ENCODE assay signal across 26 cellular contexts in genomic region chr20:32635764-32636163, GRCh38. TPM values are rescaled to one million over a fixed set of nuclear protein-coding genes. Genes with fewer than 3 reads are reported as not detected.
DNase-seq lines count a peak whose midpoint lies in the region; ATAC-seq and TF ChIP-seq lines count a peak whose summit lies in the region.
"Had no signal": no experiment of that assay in that cellular context is flagged by ENCODE, and none has a peak within 500 bp of the region (broad histone marks: within the 10 kb centered on the region; RNA-seq: fewer than 3 reads in every experiment).

No MANE protein-coding gene starts in this region.

- WGBS in endodermal cell (ENCODE audit: insufficient coverage in 1 of 2, insufficient read length in 1 of 2), 2 experiments, result 86 to 89% methylated on average over 3 to 8 of the region's 8 CpGs

- no peaks in the 10 kb centered on the region for H4K20me1 ChIP-seq in osteoblast (ENCODE audit: insufficient read depth, low read length)

- H3K4me1 Mint-ChIP-seq in endodermal cell, result peaks cover 43% of the 10 kb centered on the region

- peak; percentile 38 for DNase-seq in NCI-H2227 (lab: John Stamatoyannopoulos, UW; ENCODE audit: unreplicated experiment)
- DNase-seq in NCI-H2227 treated with DMSO at 0.1 percent for 48 hours (lab: John Stamatoyannopoulos, UW), result no peak
- DNase-seq in SJSA1 (ENCODE audit: low read depth in 1 of 2, low spot score in 2 of 2), result peak; percentile 76 to 83
- DNase-seq in endodermal cell, result peak; percentile 40
- DNase-seq in osteoblast (ENCODE audit: insufficient read length, low spot score, missing footprints), result peak; percentile 87
- no peak for DNase-seq in tibial artery
- DNase-seq in left cardiac atrium, result no peak
- DNase-seq: 8988T; activated CD4-positive, alpha-beta T cell treated with anti-CD3 and anti-CD28 coated beads, Interleukin-2, amount 50 U/mL, for 4 hours; activated CD8-positive, alpha-beta memory T cell treated with anti-CD3 and anti-CD28 coated beads, Interleukin-2, amount 50 U/mL, for 48 hours; DMS79; foreskin melanocyte; KBM-7; kidney; NCI-H1694 treated with DMSO at 0.1 percent for 48 hours; NCI-H446 treated with DMSO at 0.1 percent for 48 hours; nucleus accumbens; stimulated activated CD4-positive, alpha-beta T cell treated with anti-CD3 and anti-CD28 coated beads, Interleukin-4, amount 100 ng/mL, for 4 hours; stimulated activated naive CD8-positive, alpha-beta T cell treated with anti-CD3 and anti-CD28 coated beads, Interleukin-15, Interleukin-2, amounts not matched to agents 100 U/mL and 50 U/mL, for 24 hours; thyroid gland had no signal

- peaks cover 57% of the 10 kb centered on the region for H3K4me1 ChIP-seq in SJSA1 (replicated peaks)
- H3K4me1 ChIP-seq in endodermal cell (ENCODE audit: control insufficient read depth, insufficient read depth, low read length), result peaks cover 11% of the 10 kb centered on the region
- peaks cover 8% of the 10 kb centered on the region for H3K4me1 ChIP-seq in osteoblast (ENCODE audit: insufficient read depth, low read length)
- H3K4me1 ChIP-seq in tibial artery, result no peaks in the 10 kb centered on the region
- H3K4me1 ChIP-seq: thyroid gland had no signal

- H3K27ac ChIP-seq in SJSA1, result peak overlapping the region; percentile 76
- H3K27ac ChIP-seq in endodermal cell (ENCODE audit: low read depth, low read length), result no peak overlapping the region
- H3K27ac ChIP-seq in osteoblast (ENCODE audit: low read depth, low read length), result no peak overlapping the region
- H3K27ac ChIP-seq in tibial artery, result no peak overlapping the region
- H3K27ac ChIP-seq: SK-N-MC, thyroid gland had no signal

- ATAC-seq in GM18517 (IDR thresholded peaks at IDR 0.05; ENCODE audit: unreplicated experiment), result no peak
- ATAC-seq in left cardiac atrium, result no peak
- ATAC-seq: WTC11 had no signal

- no peaks in the 10 kb centered on the region for H3K79me2 ChIP-seq in osteoblast (ENCODE audit: insufficient read depth, low read length)

- no peaks in the 10 kb centered on the region for H3K27me3 ChIP-seq in SJSA1 (replicated peaks)
- H3K27me3 ChIP-seq in endodermal cell (ENCODE audit: control insufficient read depth, insufficient read depth, low read length, poor library complexity, severe bottlenecking), result no peaks in the 10 kb centered on the region
- H3K27me3 ChIP-seq in osteoblast (ENCODE audit: insufficient read depth, low read length), result peaks cover 16% of the 10 kb centered on the region
- H3K27me3 ChIP-seq in tibial artery, result no peaks in the 10 kb centered on the region
- H3K27me3 ChIP-seq: thyroid gland had no signal

- no peak overlapping the region for H3K4me2 ChIP-seq in osteoblast (ENCODE audit: insufficient read depth, low read length)

- H3K27ac Mint-ChIP-seq in endodermal cell, result no peak overlapping the region
- H3K27ac Mint-ChIP-seq: WTC11 had no signal

- no peak overlapping the region for H3K4me3 Mint-ChIP-seq in endodermal cell
- H3K4me3 Mint-ChIP-seq: WTC11 had no signal

- no peaks in the 10 kb centered on the region for H3K36me3 Mint-ChIP-seq in endodermal cell (ENCODE audit: low read depth)
- H3K36me3 Mint-ChIP-seq: WTC11 had no signal

- intact Hi-C loops in tibial artery (cut with DNase I; ENCODE audit: low total_unique reads), result no loop called here
- intact Hi-C loops in left cardiac atrium (cut with DNase I), result no loop called here

- peaks cover 1% of the 10 kb centered on the region for H3K27me3 Mint-ChIP-seq in endodermal cell (ENCODE audit: insufficient read depth)

- no peak overlapping the region for H3K4me3 ChIP-seq in SJSA1
- H3K4me3 ChIP-seq in endodermal cell (ENCODE audit: low read length), result no peak overlapping the region
- no peak overlapping the region for H3K4me3 ChIP-seq in osteoblast (ENCODE audit: insufficient read depth, low read length)
- no peak overlapping the region for H3K4me3 ChIP-seq in tibial artery
- H3K4me3 ChIP-seq: SK-N-MC, thyroid gland had no signal

- H3K36me3 ChIP-seq in SJSA1 (no peaks in the 10 kb centered on the region), endodermal cell (ENCODE audit: control insufficient read depth, insufficient read depth, low read length) (no peaks in the 10 kb centered on the region), osteoblast (ENCODE audit: insufficient read depth, low read length) (no peaks in the 10 kb centered on the region), tibial artery (no peaks in the 10 kb centered on the region)
- H3K36me3 ChIP-seq: thyroid gland had no signal

- H3K9me3 Mint-ChIP-seq in endodermal cell, result no peaks in the 10 kb centered on the region
- H3K9me3 Mint-ChIP-seq: WTC11 had no signal

- no peak overlapping the region for H2AFZ ChIP-seq in osteoblast (ENCODE audit: low read length)

- no peak overlapping the region for H3K9ac ChIP-seq in endodermal cell (ENCODE audit: extremely low read depth, low read length, poor library complexity, severe bottlenecking)

- no peak for TF ChIP-seq CTCF in endodermal cell (conservative IDR thresholded peaks at IDR 0.05)
- TF ChIP-seq CTCF in osteoblast (IDR thresholded peaks at IDR 0.05; ENCODE audit: extremely low read depth, low read depth, low read length), result no peak
- no peak for TF ChIP-seq CTCF in tibial artery (IDR thresholded peaks at IDR 0.05)

- H3K9me3 ChIP-seq in SJSA1 (replicated peaks) (no peaks in the 10 kb centered on the region), endodermal cell (ENCODE audit: control insufficient read depth, low read length) (no peaks in the 10 kb centered on the region), osteoblast (ENCODE audit: low read depth, low read length) (no peaks in the 10 kb centered on the region), tibial artery (no peaks in the 10 kb centered on the region)
- H3K9me3 ChIP-seq: thyroid gland had no signal

RNA-seq across cellular contexts. Expression of gene C20orf203, which starts 38.0 kb away (rescaled TPM):
- total RNA-seq in SJSA1 (2014; rRNA removed; shearing (Covaris generic)), result not detected in 2 replicates
- total RNA-seq in endodermal cell, result under 1 TPM; 0.18 to 0.24 TPM
- polyA plus RNA-seq in endodermal cell (2013, experiment 1 of 2), result 0.28 TPM
- polyA plus RNA-seq in endodermal cell (2013, experiment 2 of 2), result 0.41 TPM
- under 0.01 and 0.29 TPM in 2 replicates for total RNA-seq in osteoblast
- total RNA-seq in left cardiac atrium, result not detected
- total RNA-seq: cardiac septum, dermis microvascular lymphatic vessel endothelial cell, kidney, lung microvascular endothelial cell had no signal

RNA-seq across cellular contexts. Expression of gene NOL4L, which starts 50.6 kb away (rescaled TPM):
- 11.4 and 13.4 TPM in 2 replicates for total RNA-seq in SJSA1 (2014; rRNA removed; shearing (Covaris generic))
- total RNA-seq in endodermal cell (10 to 100 TPM; 39.6 to 50.7 TPM), osteoblast (5.9 and 6.2 TPM in 2 replicates), left cardiac atrium (1 to 10 TPM; 8.5 to 9.7 TPM)
- polyA plus RNA-seq in endodermal cell (2013, experiment 1 of 2), result 44.8 TPM
- polyA plus RNA-seq in endodermal cell (2013, experiment 2 of 2), result 45.4 TPM

Comparison
In these comparisons a context has a peak if more than half of its experiments do, and no peak if none do; other contexts are left out.
1. DNase-seq: peak in NCI-H2227 (single experiment), SJSA1 (2 of 2), endodermal cell (single experiment) and osteoblast (single experiment); none in NCI-H2227 treated with DMSO at 0.1 percent for 48 hours (single experiment), tibial artery (0 of 2) and left cardiac atrium (single experiment).